8 cellular contexts compared by ENCODE assay signal in the genomic region with DNA sequence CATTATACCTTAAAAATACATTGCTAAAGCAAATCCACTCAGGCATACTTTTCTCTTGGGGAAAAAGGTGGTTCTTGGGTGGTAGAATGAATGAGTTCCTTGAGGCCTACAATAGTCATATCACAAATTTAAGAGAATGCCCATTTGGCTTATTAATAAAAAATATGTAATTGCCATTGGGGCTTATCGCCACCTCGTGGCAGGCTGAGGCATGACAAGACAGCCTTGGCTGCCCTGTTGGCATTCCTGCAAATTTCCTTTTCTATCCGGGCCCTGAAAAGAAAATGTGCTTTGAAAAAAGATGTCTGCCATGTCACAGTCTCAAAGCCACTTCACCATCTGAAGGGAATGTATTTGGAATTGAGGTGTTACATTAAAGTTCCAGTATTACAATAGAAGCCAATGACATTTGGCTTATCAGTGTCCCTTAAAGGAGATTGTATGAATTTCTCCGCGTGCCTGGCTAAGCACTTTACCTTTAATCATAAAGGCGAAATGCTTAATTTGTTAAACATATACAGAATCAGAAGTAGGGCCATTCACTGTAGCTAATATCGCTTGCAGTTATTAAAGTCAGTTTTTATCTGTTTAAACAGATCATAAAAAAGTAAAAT.
A peak's percentile ranks its signal among the peaks of the same experiment; 100 is the strongest.
DNase-seq lines count a peak whose midpoint lies in the region; ATAC-seq and TF ChIP-seq lines count a peak whose summit lies in the region.

No MANE protein-coding gene starts in this region.

- H3K27me3 ChIP-seq in heart left ventricle (no peaks in the 10 kb centered on the region), sigmoid colon (no peaks in the 10 kb centered on the region)

- DNase-seq in NCI-H2171 treated with DMSO at 0.1 percent for 48 hours (lab: John Stamatoyannopoulos, UW) (peak; percentile 27), NCI-H2171 (lab: John Stamatoyannopoulos, UW) (no peak), NB4 (ENCODE audit: low read depth) (peak; percentile 20), heart left ventricle (peak in 2 of 5 donors; percentile 30 to 60), sigmoid colon (no peak), T1000 (lab: John Stamatoyannopoulos, UW) (no peak)
- peak; percentile 15 to 27 for DNase-seq in activated T-cell treated with anti-CD3 and anti-CD28 coated beads, Interleukin-2, amount 50 U/mL, for 72 hours

- peaks cover 9% of the 10 kb centered on the region for H3K4me1 Mint-ChIP-seq in activated T-cell treated with anti-CD3 and anti-CD28 coated beads, Interleukin-2, amount 50 U/mL, for 72 hours (ENCODE audit: low read depth)

- no peak for TF ChIP-seq EP300 in sigmoid colon (IDR thresholded peaks at IDR 0.05)

- H3K36me3 Mint-ChIP-seq in activated T-cell treated with anti-CD3 and anti-CD28 coated beads, Interleukin-2, amount 50 U/mL, for 72 hours (ENCODE audit: insufficient read depth in 2 of 2): peaks cover 2 to 3% of the 10 kb centered on the region in 2 donors

- intact Hi-C loops in heart left ventricle (cut with DNase I): loop anchor here in 7 of 10 donors (1.0 to 10.0 kb wide), 5 partner anchors 67 to 138 kb away; no protein-coding TSS in a partner anchor
- intact Hi-C loops in sigmoid colon (cut with DNase I): loop anchor here (5.0 to 10.0 kb wide), 2 partner anchors 138 to 255 kb away; no protein-coding TSS in a partner anchor

- no peak overlapping the region for H3K27ac ChIP-seq in heart left ventricle
- H3K27ac ChIP-seq in sigmoid colon: no peak overlapping the region

- 49 to 51% (median 50%) methylated on average over 7 of the region's 7 CpGs for WGBS in heart left ventricle, 4 donors
- WGBS in sigmoid colon, 2 donors: 42 to 53% methylated on average over 7 of the region's 7 CpGs

- H3K9me3 Mint-ChIP-seq in activated T-cell treated with anti-CD3 and anti-CD28 coated beads, Interleukin-2, amount 50 U/mL, for 72 hours: peaks cover 0 to 7% of the 10 kb centered on the region in 2 donors

- H3K4me3 Mint-ChIP-seq in activated T-cell treated with anti-CD3 and anti-CD28 coated beads, Interleukin-2, amount 50 U/mL, for 72 hours: no peak overlapping the region

- no peaks in the 10 kb centered on the region for H3K4me1 ChIP-seq in heart left ventricle
- no peaks in the 10 kb centered on the region for H3K4me1 ChIP-seq in sigmoid colon

- H3K36me3 ChIP-seq in heart left ventricle (no peaks in the 10 kb centered on the region), sigmoid colon (no peaks in the 10 kb centered on the region)

- no peak for TF ChIP-seq POLR2A in NB4 (IDR thresholded peaks at IDR 0.05; ENCODE audit: extremely low read depth, insufficient read length)
- no peak for TF ChIP-seq POLR2A in heart left ventricle (IDR thresholded peaks at IDR 0.05)
- TF ChIP-seq POLR2A in sigmoid colon (IDR thresholded peaks at IDR 0.05): no peak

- no peak for ATAC-seq in activated T-cell treated with anti-CD3 and anti-CD28 coated beads, Interleukin-2, amount 50 U/mL, for 72 hours (replicated peaks in 1 of 2)
- ATAC-seq in heart left ventricle: no peak
- no peak for ATAC-seq in HG03039 (IDR thresholded peaks at IDR 0.05; ENCODE audit: unreplicated experiment)

- H3K27me3 Mint-ChIP-seq in activated T-cell treated with anti-CD3 and anti-CD28 coated beads, Interleukin-2, amount 50 U/mL, for 72 hours (ENCODE audit: low read depth): no peaks in the 10 kb centered on the region

- H3K9me3 ChIP-seq in heart left ventricle (peaks cover 0 to 9% (median 0%) of the 10 kb centered on the region in 12 donors), sigmoid colon (peaks cover 0 to 4% (median 0%) of the 10 kb centered on the region in 4 donors)

- H3K27ac Mint-ChIP-seq in activated T-cell treated with anti-CD3 and anti-CD28 coated beads, Interleukin-2, amount 50 U/mL, for 72 hours: no peak overlapping the region

- H3K4me3 ChIP-seq in NB4 (ENCODE audit: low read depth, low read length) (no peak overlapping the region), heart left ventricle (no peak overlapping the region), sigmoid colon (no peak overlapping the region)

- TF ChIP-seq CTCF in NB4 (IDR thresholded peaks at IDR 0.05; ENCODE audit: low read depth, low read length): peak; percentile 97
- peak; percentile 79 to 95 (median 86) for TF ChIP-seq CTCF in heart left ventricle (IDR thresholded peaks at IDR 0.05)
- TF ChIP-seq CTCF in sigmoid colon (IDR thresholded peaks at IDR 0.05): peak; percentile 9 to 82 (median 63)

Comparison
In these comparisons a context has a peak if more than half of its experiments do, and no peak if none do; other contexts are left out.
1. DNase-seq: peak in NCI-H2171 treated with DMSO at 0.1 percent for 48 hours (single experiment), NB4 (single experiment) and activated T-cell treated with anti-CD3 and anti-CD28 coated beads, Interleukin-2, amount 50 U/mL, for 72 hours (2 of 2); none in NCI-H2171 (single experiment), sigmoid colon (single experiment) and T1000 (single experiment).
2. Peak in every context shown above with its lines, with median percentiles within 50 percentile points of each other: CTCF ChIP-seq.